8 cellular contexts compared by ENCODE assay signal in genomic region chr11:64867748-64868462, GRCh38. TPM values are rescaled to one million over a fixed set of nuclear protein-coding genes. Genes with fewer than 3 reads are reported as not detected.
A peak's percentile ranks its signal among the peaks of the same experiment; 100 is the strongest.
DNase-seq lines count a peak whose midpoint lies in the region; ATAC-seq and TF ChIP-seq lines count a peak whose summit lies in the region.

No MANE protein-coding gene starts in this region.

- peaks cover 96% of the 10 kb centered on the region for H3K4me1 Mint-ChIP-seq in activated CD4-positive, alpha-beta T cell treated with anti-CD3 and anti-CD28 coated beads for 36 hours
- peaks cover 92% of the 10 kb centered on the region for H3K4me1 Mint-ChIP-seq in activated CD4-positive, alpha-beta memory T cell treated with anti-CD3 and anti-CD28 coated beads, Interleukin-2, amount 10 ng/mL, durations not matched to agents 7 days and 5 days
- H3K4me1 Mint-ChIP-seq in stimulated activated naive CD8-positive, alpha-beta T cell treated with anti-CD3 and anti-CD28 coated beads, Interleukin-15, amount 100 ng/mL, for 72 hours, result peaks cover 96% of the 10 kb centered on the region

- 44 to 63% methylated on average over 7 to 11 of the region's 28 CpGs for WGBS in gastroesophageal sphincter (ENCODE audit: low coverage in 1 of 2), 2 donors

- H3K9me3 Mint-ChIP-seq in activated CD4-positive, alpha-beta T cell treated with anti-CD3 and anti-CD28 coated beads for 36 hours (ENCODE audit: low read depth), result peaks cover 5% of the 10 kb centered on the region
- H3K9me3 Mint-ChIP-seq in activated CD4-positive, alpha-beta memory T cell treated with anti-CD3 and anti-CD28 coated beads, Interleukin-2, amount 10 ng/mL, durations not matched to agents 7 days and 5 days, result no peaks in the 10 kb centered on the region
- peaks cover 0 to 8% of the 10 kb centered on the region in 2 donors for H3K9me3 Mint-ChIP-seq in stimulated activated naive CD8-positive, alpha-beta T cell treated with anti-CD3 and anti-CD28 coated beads, Interleukin-15, amount 100 ng/mL, for 72 hours

- ATAC-seq in activated CD4-positive, alpha-beta T cell treated with anti-CD3 and anti-CD28 coated beads for 36 hours, result no peak
- no peak for ATAC-seq in gastroesophageal sphincter
- ATAC-seq in stimulated activated naive CD8-positive, alpha-beta T cell treated with anti-CD3 and anti-CD28 coated beads, Interleukin-15, amount 100 ng/mL, for 72 hours, result no peak

- H3K27me3 ChIP-seq in gastroesophageal sphincter, result no peaks in the 10 kb centered on the region

- no peaks in the 10 kb centered on the region for H3K27me3 Mint-ChIP-seq in activated CD4-positive, alpha-beta T cell treated with anti-CD3 and anti-CD28 coated beads for 36 hours
- H3K27me3 Mint-ChIP-seq in activated CD4-positive, alpha-beta memory T cell treated with anti-CD3 and anti-CD28 coated beads, Interleukin-2, amount 10 ng/mL, durations not matched to agents 7 days and 5 days, result no peaks in the 10 kb centered on the region
- no peaks in the 10 kb centered on the region for H3K27me3 Mint-ChIP-seq in stimulated activated naive CD8-positive, alpha-beta T cell treated with anti-CD3 and anti-CD28 coated beads, Interleukin-15, amount 100 ng/mL, for 72 hours

- no peak for TF ChIP-seq CTCF in gastroesophageal sphincter (IDR thresholded peaks at IDR 0.05)

- H3K9me3 ChIP-seq in gastroesophageal sphincter, result no peaks in the 10 kb centered on the region

- peak overlapping the region; percentile 56 for H3K4me3 Mint-ChIP-seq in activated CD4-positive, alpha-beta T cell treated with anti-CD3 and anti-CD28 coated beads for 36 hours
- H3K4me3 Mint-ChIP-seq in activated CD4-positive, alpha-beta memory T cell treated with anti-CD3 and anti-CD28 coated beads, Interleukin-2, amount 10 ng/mL, durations not matched to agents 7 days and 5 days, result peak overlapping the region; percentile 59
- peak overlapping the region; percentile 76 to 79 for H3K4me3 Mint-ChIP-seq in stimulated activated naive CD8-positive, alpha-beta T cell treated with anti-CD3 and anti-CD28 coated beads, Interleukin-15, amount 100 ng/mL, for 72 hours

- peak; percentile 55 for DNase-seq in activated CD4-positive, alpha-beta T cell treated with anti-CD3 and anti-CD28 coated beads for 36 hours
- DNase-seq in activated CD4-positive, alpha-beta T cell treated with anti-CD3 and anti-CD28 coated beads, Interleukin-2, amount 50 U/mL, for 4 hours, result no peak
- no peak for DNase-seq in activated CD4-positive, alpha-beta memory T cell treated with anti-CD3 and anti-CD28 coated beads, Interleukin-2, amount 10 ng/mL, durations not matched to agents 7 days and 5 days
- DNase-seq in stimulated activated naive CD8-positive, alpha-beta T cell treated with anti-CD3 and anti-CD28 coated beads, Interleukin-15, amount 100 ng/mL, for 72 hours, result no peak
- DNase-seq in NCI-H2029 (lab: John Stamatoyannopoulos, UW) (no peak), NCI-H1105 (lab: John Stamatoyannopoulos, UW) (no peak), HuH-7.5 (ENCODE audit: low spot score) (no peak)

- intact Hi-C loops in activated CD4-positive, alpha-beta T cell treated with anti-CD3 and anti-CD28 coated beads for 36 hours (cut with DNase I, micrococcal nuclease), result loop anchor here in 1 of 2 experiments (2.0 kb wide), 1 partner anchor 15 kb away; no protein-coding TSS in a partner anchor

- peaks cover 41% of the 10 kb centered on the region for H3K36me3 Mint-ChIP-seq in activated CD4-positive, alpha-beta T cell treated with anti-CD3 and anti-CD28 coated beads for 36 hours (ENCODE audit: low read depth)
- H3K36me3 Mint-ChIP-seq in activated CD4-positive, alpha-beta memory T cell treated with anti-CD3 and anti-CD28 coated beads, Interleukin-2, amount 10 ng/mL, durations not matched to agents 7 days and 5 days (ENCODE audit: low read depth), result peaks cover 61% of the 10 kb centered on the region

- POLR2A ChIA-PET in activated CD4-positive, alpha-beta T cell treated with anti-CD3 and anti-CD28 coated beads for 36 hours (lab: Charles Lee), result interaction anchor here (1.0 to 3.3 kb wide), 5 partner anchors 9 to 20 kb away, joined by 3 to 26 read pairs (median 6); partner anchors contain the start of gene EHD1
- POLR2A ChIA-PET in activated CD4-positive, alpha-beta memory T cell treated with anti-CD3 and anti-CD28 coated beads, Interleukin-2, amount 10 ng/mL, durations not matched to agents 7 days and 5 days (lab: Charles Lee), result interaction anchor here (0.9 to 28.1 kb wide), 4 partner anchors 15 to 632 kb away, joined by 3 to 1068 read pairs (median 164); partner anchors contain the start of gene EHD1

- H3K4me3 ChIP-seq in gastroesophageal sphincter, result no peak overlapping the region

- peaks cover 0 to 18% of the 10 kb centered on the region in 2 donors for H3K36me3 ChIP-seq in gastroesophageal sphincter

- H3K27ac Mint-ChIP-seq in activated CD4-positive, alpha-beta T cell treated with anti-CD3 and anti-CD28 coated beads for 36 hours, result peak overlapping the region; percentile 70
- H3K27ac Mint-ChIP-seq in activated CD4-positive, alpha-beta memory T cell treated with anti-CD3 and anti-CD28 coated beads, Interleukin-2, amount 10 ng/mL, durations not matched to agents 7 days and 5 days, result peak overlapping the region; percentile 86
- H3K27ac Mint-ChIP-seq in stimulated activated naive CD8-positive, alpha-beta T cell treated with anti-CD3 and anti-CD28 coated beads, Interleukin-15, amount 100 ng/mL, for 72 hours, result peak overlapping the region in 1 of 2 donors; percentile 35

- peak overlapping the region; percentile 60 to 98 (median 97) for H3K27ac ChIP-seq in gastroesophageal sphincter

- TF ChIP-seq EP300 in gastroesophageal sphincter (IDR thresholded peaks at IDR 0.05), result no peak

- CTCF ChIA-PET in activated CD4-positive, alpha-beta T cell treated with anti-CD3 and anti-CD28 coated beads for 36 hours (lab: Charles Lee), result interaction anchor here (0.6 to 3.5 kb wide), 8 partner anchors 9 to 394 kb away, joined by 3 to 43 read pairs (median 16); partner anchors contain the start of genes EHD1 and POLA2
- CTCF ChIA-PET in activated CD4-positive, alpha-beta memory T cell treated with anti-CD3 and anti-CD28 coated beads, Interleukin-2, amount 10 ng/mL, durations not matched to agents 7 days and 5 days (lab: Charles Lee), result interaction anchor here (1.0 to 30.8 kb wide), 5 partner anchors 8 to 24 kb away, joined by 3 to 957 read pairs (median 33); partner anchors contain the start of genes CDC42BPG and EHD1

- peaks cover 11 to 100% (median 80%) of the 10 kb centered on the region in 3 donors for H3K4me1 ChIP-seq in gastroesophageal sphincter

- TF ChIP-seq POLR2A in gastroesophageal sphincter (IDR thresholded peaks at IDR 0.05), result no peak

RNA-seq across cellular contexts. Expression of gene EHD1, which starts 10.5 kb away (rescaled TPM):
- 10 to 100 TPM; 71.0 to 73.6 TPM for total RNA-seq in activated CD4-positive, alpha-beta T cell treated with anti-CD3 and anti-CD28 coated beads for 36 hours
- 100 to 1,000 TPM; 138 to 146 TPM for total RNA-seq in activated CD4-positive, alpha-beta memory T cell treated with anti-CD3 and anti-CD28 coated beads, Interleukin-2, amount 10 ng/mL, durations not matched to agents 7 days and 5 days
- 100 to 1,000 TPM in 2 of 4 donors, 10 to 100 TPM in 2; 92.1 to 188 (median 101) TPM for total RNA-seq in gastroesophageal sphincter

RNA-seq across cellular contexts. Expression of gene CDC42BPG, which starts 23.5 kb away (rescaled TPM):
- under 1 TPM; 0.28 to 0.39 TPM for total RNA-seq in activated CD4-positive, alpha-beta T cell treated with anti-CD3 and anti-CD28 coated beads for 36 hours
- total RNA-seq in activated CD4-positive, alpha-beta memory T cell treated with anti-CD3 and anti-CD28 coated beads, Interleukin-2, amount 10 ng/mL, durations not matched to agents 7 days and 5 days, result under 1 TPM; 0.65 to 0.70 TPM
- total RNA-seq in gastroesophageal sphincter, result under 1 TPM; 0.08 to 0.94 (median 0.22) TPM

RNA-seq across cellular contexts. Expression of gene ATG2A, which starts 49.1 kb away (rescaled TPM):
- 10 to 100 TPM; 15.8 to 16.7 TPM for total RNA-seq in activated CD4-positive, alpha-beta T cell treated with anti-CD3 and anti-CD28 coated beads for 36 hours
- 10 to 100 TPM; 37.4 to 40.7 TPM for total RNA-seq in activated CD4-positive, alpha-beta memory T cell treated with anti-CD3 and anti-CD28 coated beads, Interleukin-2, amount 10 ng/mL, durations not matched to agents 7 days and 5 days
- 10 to 100 TPM; 18.8 to 27.2 (median 26.3) TPM for total RNA-seq in gastroesophageal sphincter

RNA-seq across cellular contexts. Expression of gene PPP2R5B, which starts 56.6 kb away (rescaled TPM):
- 10 to 100 TPM; 13.2 to 13.5 TPM for total RNA-seq in activated CD4-positive, alpha-beta T cell treated with anti-CD3 and anti-CD28 coated beads for 36 hours
- total RNA-seq in activated CD4-positive, alpha-beta memory T cell treated with anti-CD3 and anti-CD28 coated beads, Interleukin-2, amount 10 ng/mL, durations not matched to agents 7 days and 5 days, result 10 to 100 TPM; 19.8 to 21.1 TPM
- 10 to 100 TPM; 20.3 to 41.2 (median 27.0) TPM for total RNA-seq in gastroesophageal sphincter

RNA-seq across cellular contexts. Expression of gene MEN1, which starts 57.6 kb away (rescaled TPM):
- 10 to 100 TPM; 34.8 to 38.5 TPM for total RNA-seq in activated CD4-positive, alpha-beta T cell treated with anti-CD3 and anti-CD28 coated beads for 36 hours
- 10 to 100 TPM; 32.5 to 33.4 TPM for total RNA-seq in activated CD4-positive, alpha-beta memory T cell treated with anti-CD3 and anti-CD28 coated beads, Interleukin-2, amount 10 ng/mL, durations not matched to agents 7 days and 5 days
- 10 to 100 TPM in 2 of 4 donors, 1 to 10 TPM in 2; 7.1 to 20.9 (median 11.6) TPM for total RNA-seq in gastroesophageal sphincter
